In the genomic region with DNA sequence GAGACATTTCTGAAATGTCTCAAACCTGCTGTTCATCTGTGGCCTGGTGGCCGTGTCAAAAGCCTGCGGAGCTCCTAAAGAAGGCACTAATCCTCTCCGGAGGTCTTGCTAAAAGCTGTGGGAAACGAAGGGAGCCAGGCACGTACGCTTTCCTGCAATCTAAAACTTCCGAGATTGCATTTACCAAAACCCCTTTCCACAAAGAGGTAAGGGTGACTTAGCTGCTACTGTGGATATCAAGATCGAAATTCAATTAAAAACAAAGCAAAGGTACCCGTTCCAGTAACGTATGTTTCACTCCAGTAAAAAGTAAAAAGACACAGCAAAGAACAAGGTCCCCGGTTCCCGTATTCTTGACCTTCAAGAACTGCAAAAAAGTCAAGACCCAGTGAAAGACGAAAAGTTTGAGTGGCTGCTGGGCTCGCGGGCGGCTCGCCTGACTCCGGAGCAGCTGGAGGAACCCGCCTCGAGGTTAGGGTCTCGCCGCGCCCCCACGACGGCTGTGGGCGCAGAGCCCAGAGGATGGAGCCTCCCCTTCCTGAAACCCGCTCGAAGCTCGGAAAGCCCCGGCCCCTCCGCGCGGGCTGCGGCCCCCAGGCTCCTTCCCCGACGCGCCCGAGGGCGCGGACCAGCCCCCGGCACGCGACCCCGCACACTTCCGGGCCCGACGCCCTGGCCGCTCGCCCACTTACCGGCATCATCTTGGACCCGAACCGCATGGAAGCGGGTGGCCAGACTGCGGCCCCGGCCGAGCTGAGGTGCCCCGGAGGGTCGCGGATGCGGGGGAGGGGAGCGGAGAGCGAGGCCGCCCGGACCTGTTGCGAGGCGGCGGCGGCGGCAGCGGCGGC, we compare ENCODE assay signal across 8 cellular contexts. TPM values are rescaled to one million over a fixed set of nuclear protein-coding genes. Genes with fewer than 3 reads are reported as not detected.
DNase-seq lines count a peak whose midpoint lies in the region; ATAC-seq and TF ChIP-seq lines count a peak whose summit lies in the region.

No MANE protein-coding gene starts in this region.

- H2AFZ ChIP-seq in GM23338 = peak overlapping the region; percentile 74
- H2AFZ ChIP-seq in MM.1S (ENCODE audit: low read length) = peak overlapping the region; percentile 69

- TF ChIP-seq CTCF in GM23338 (conservative IDR thresholded peaks at IDR 0.05; ENCODE audit: low read depth in 2 of 2) (no peak), MM.1S (IDR thresholded peaks at IDR 0.05; ENCODE audit: low read length) (no peak)

- peaks cover 7% of the 10 kb centered on the region for H3K27me3 Mint-ChIP-seq in GM23338 (ENCODE audit: insufficient read depth, low read depth, poor library complexity)

- H3K27ac ChIP-seq in GM23338 (ENCODE audit: low read depth) (peak overlapping the region; percentile 75), MM.1S (ENCODE audit: low read length) (peak overlapping the region; percentile 47; the same call in 1 of the 2 replicates), caudate nucleus (ENCODE audit: low read depth, low read length) (peak overlapping the region; percentile 86), layer of hippocampus (ENCODE audit: low read depth, low read length) (peak overlapping the region; percentile 98)

- H4K20me1 ChIP-seq in GM23338 (replicated peaks; ENCODE audit: insufficient read depth) (peaks cover 38% of the 10 kb centered on the region), MM.1S (ENCODE audit: insufficient read depth, low read length) (0 out of 2 replicates have a peak, but pooled peaks cover 4% of the 10 kb centered on the region)

- H3K4me1 Mint-ChIP-seq in GM23338 = peaks cover 29% of the 10 kb centered on the region

- in situ Hi-C loops in G401 (cut with HindIII; ENCODE audit: low sequenced_read_pairs) = no loop called here

- no peaks in the 10 kb centered on the region for H3K36me3 Mint-ChIP-seq in GM23338 (ENCODE audit: low read depth)

- DNase-seq in G401 (ENCODE audit: low spot score) (peak; percentile 68), GM23338 (ENCODE audit: low spot score) (peak; percentile 41), MM.1S (peak; percentile 45), UCSD-AML1 (lab: John Stamatoyannopoulos, UW; ENCODE audit: unreplicated experiment) (peak; percentile 75), caudate nucleus (lab: John Stamatoyannopoulos, UW) (peak in 9 of 61 donors; percentile 16 to 81 (median 53))
- DNase-seq in stimulated activated CD4-positive, alpha-beta T cell treated with anti-CD3 and anti-CD28 coated beads, Interleukin-2, amount 100 ng/mL, for 24 hours = peak; percentile 52 to 66

- H3K27me3 ChIP-seq in GM23338 (ENCODE audit: insufficient read depth) (peaks cover 12% of the 10 kb centered on the region), MM.1S (replicated peaks; ENCODE audit: insufficient read depth, low read length) (no peaks in the 10 kb centered on the region), layer of hippocampus (ENCODE audit: control insufficient read depth, insufficient read depth, low read length) (no peaks in the 10 kb centered on the region)

- peaks cover 17% of the 10 kb centered on the region for H3K4me1 ChIP-seq in GM23338 (ENCODE audit: insufficient read depth)
- peaks cover 39% of the 10 kb centered on the region for H3K4me1 ChIP-seq in MM.1S (ENCODE audit: low read length)

- peaks cover 9% of the 10 kb centered on the region for H3F3A ChIP-seq in GM23338 (replicated peaks; ENCODE audit: low read depth)
- peaks cover 24% of the 10 kb centered on the region for H3F3A ChIP-seq in MM.1S (ENCODE audit: insufficient read depth, low read length)

- H3K4me3 ChIP-seq in GM23338 (peak overlapping the region; percentile 86), MM.1S (ENCODE audit: low read length) (peak overlapping the region; percentile 64)

- peak overlapping the region; percentile 93 for H3K4me2 ChIP-seq in GM23338
- H3K4me2 ChIP-seq in MM.1S (ENCODE audit: low read depth, low read length) = peak overlapping the region; percentile 67

- H3K79me2 ChIP-seq in GM23338 (replicated peaks; ENCODE audit: insufficient read depth) = peaks cover 50% of the 10 kb centered on the region
- H3K79me2 ChIP-seq in MM.1S (ENCODE audit: low read length) = peaks cover 52% of the 10 kb centered on the region

- peak overlapping the region; percentile 93 for H3K4me3 Mint-ChIP-seq in GM23338

- H3K9ac ChIP-seq in MM.1S (ENCODE audit: low read length) = peak overlapping the region; percentile 71

- H3K9me2 ChIP-seq in GM23338 (ENCODE audit: insufficient read depth) = no peaks in the 10 kb centered on the region
- no peaks in the 10 kb centered on the region for H3K9me2 ChIP-seq in MM.1S (replicated peaks; ENCODE audit: insufficient read depth, low read length)

- ATAC-seq in GM23338 = peak; percentile 29
- no peak for ATAC-seq in HG02588 (IDR thresholded peaks at IDR 0.05; ENCODE audit: unreplicated experiment)

- no peaks in the 10 kb centered on the region for H3K9me3 Mint-ChIP-seq in GM23338

- H3K27ac Mint-ChIP-seq in GM23338 = peak overlapping the region; percentile 94

- H3K36me3 ChIP-seq in GM23338 (ENCODE audit: insufficient read depth) = no peaks in the 10 kb centered on the region
- H3K36me3 ChIP-seq in MM.1S (replicated peaks; ENCODE audit: insufficient read depth, low read length) = no peaks in the 10 kb centered on the region

- H3K9me3 ChIP-seq in MM.1S (replicated peaks; ENCODE audit: insufficient read depth, low read length) = no peaks in the 10 kb centered on the region

TF ChIP-seq in GM23338, 12 proteins besides CTCF, POLR2A, EP300 and RAD21 (continues in another document):
- TF ChIP-seq NANOG (IDR thresholded peaks at IDR 0.05; ENCODE audit: borderline replicate concordance) = no peak
- TF ChIP-seq STAT1 (IDR thresholded peaks at IDR 0.05; ENCODE audit: unreplicated experiment) = no peak
- TF ChIP-seq, protein P1, sequence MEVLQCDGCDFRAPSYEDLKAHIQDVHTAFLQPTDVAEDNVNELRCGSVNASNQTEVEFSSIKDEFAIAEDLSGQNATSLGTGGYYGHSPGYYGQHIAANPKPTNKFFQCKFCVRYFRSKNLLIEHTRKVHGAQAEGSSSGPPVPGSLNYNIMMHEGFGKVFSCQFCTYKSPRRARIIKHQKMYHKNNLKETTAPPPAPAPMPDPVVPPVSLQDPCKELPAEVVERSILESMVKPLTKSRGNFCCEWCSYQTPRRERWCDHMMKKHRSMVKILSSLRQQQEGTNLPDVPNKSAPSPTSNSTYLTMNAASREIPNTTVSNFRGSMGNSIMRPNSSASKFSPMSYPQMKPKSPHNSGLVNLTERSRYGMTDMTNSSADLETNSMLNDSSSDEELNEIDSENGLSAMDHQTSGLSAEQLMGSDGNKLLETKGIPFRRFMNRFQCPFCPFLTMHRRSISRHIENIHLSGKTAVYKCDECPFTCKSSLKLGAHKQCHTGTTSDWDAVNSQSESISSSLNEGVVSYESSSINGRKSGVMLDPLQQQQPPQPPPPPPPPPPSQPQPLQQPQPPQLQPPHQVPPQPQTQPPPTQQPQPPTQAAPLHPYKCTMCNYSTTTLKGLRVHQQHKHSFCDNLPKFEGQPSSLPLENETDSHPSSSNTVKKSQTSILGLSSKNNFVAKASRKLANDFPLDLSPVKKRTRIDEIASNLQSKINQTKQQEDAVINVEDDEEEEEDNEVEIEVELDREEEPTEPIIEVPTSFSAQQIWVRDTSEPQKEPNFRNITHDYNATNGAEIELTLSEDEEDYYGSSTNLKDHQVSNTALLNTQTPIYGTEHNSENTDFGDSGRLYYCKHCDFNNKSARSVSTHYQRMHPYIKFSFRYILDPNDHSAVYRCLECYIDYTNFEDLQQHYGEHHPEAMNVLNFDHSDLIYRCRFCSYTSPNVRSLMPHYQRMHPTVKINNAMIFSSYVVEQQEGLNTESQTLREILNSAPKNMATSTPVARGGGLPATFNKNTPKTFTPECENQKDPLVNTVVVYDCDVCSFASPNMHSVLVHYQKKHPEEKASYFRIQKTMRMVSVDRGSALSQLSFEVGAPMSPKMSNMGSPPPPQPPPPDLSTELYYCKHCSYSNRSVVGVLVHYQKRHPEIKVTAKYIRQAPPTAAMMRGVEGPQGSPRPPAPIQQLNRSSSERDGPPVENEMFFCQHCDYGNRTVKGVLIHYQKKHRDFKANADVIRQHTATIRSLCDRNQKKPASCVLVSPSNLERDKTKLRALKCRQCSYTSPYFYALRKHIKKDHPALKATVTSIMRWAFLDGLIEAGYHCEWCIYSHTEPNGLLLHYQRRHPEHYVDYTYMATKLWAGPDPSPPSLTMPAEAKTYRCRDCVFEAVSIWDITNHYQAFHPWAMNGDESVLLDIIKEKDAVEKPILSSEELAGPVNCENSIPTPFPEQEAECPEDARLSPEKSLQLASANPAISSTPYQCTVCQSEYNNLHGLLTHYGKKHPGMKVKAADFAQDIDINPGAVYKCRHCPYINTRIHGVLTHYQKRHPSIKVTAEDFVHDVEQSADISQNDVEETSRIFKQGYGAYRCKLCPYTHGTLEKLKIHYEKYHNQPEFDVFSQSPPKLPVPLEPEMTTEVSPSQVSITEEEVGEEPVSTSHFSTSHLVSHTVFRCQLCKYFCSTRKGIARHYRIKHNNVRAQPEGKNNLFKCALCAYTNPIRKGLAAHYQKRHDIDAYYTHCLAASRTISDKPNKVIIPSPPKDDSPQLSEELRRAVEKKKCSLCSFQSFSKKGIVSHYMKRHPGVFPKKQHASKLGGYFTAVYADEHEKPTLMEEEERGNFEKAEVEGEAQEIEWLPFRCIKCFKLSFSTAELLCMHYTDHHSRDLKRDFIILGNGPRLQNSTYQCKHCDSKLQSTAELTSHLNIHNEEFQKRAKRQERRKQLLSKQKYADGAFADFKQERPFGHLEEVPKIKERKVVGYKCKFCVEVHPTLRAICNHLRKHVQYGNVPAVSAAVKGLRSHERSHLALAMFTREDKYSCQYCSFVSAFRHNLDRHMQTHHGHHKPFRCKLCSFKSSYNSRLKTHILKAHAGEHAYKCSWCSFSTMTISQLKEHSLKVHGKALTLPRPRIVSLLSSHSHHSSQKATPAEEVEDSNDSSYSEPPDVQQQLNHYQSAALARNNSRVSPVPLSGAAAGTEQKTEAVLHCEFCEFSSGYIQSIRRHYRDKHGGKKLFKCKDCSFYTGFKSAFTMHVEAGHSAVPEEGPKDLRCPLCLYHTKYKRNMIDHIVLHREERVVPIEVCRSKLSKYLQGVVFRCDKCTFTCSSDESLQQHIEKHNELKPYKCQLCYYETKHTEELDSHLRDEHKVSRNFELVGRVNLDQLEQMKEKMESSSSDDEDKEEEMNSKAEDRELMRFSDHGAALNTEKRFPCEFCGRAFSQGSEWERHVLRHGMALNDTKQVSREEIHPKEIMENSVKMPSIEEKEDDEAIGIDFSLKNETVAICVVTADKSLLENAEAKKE (CRISPR knock-in tag; IDR thresholded peaks at IDR 0.05) = no peak
- TF ChIP-seq POLR2AphosphoS5 (IDR thresholded peaks at IDR 0.05; ENCODE audit: low read depth) = no peak
- no peak for TF ChIP-seq JUNB (IDR thresholded peaks at IDR 0.05; ENCODE audit: unreplicated experiment)
- no peak for TF ChIP-seq EZH2phosphoT487 (IDR thresholded peaks at IDR 0.05; ENCODE audit: unreplicated experiment)
- no peak for TF ChIP-seq EZH2 (IDR thresholded peaks at IDR 0.05; ENCODE audit: low read depth, unreplicated experiment)
- no peak for TF ChIP-seq ZNF331 (CRISPR knock-in tag; IDR thresholded peaks at IDR 0.05; ENCODE audit: low read depth)

RNA-seq across cellular contexts. Expression of a gene that starts 0.6 kb away (rescaled TPM):
- 57.6 and 114 TPM in 2 replicates for total RNA-seq in G401 (2014; rRNA removed; shearing (Covaris generic))
- 32.9 and 33.9 TPM in 2 replicates for total RNA-seq in GM23338 (2014; rRNA removed; shearing (Covaris generic))
- 7.8 and 10.1 TPM in 2 replicates for polyA plus RNA-seq in GM23338 (2016; fragmentation: Nextera tagmentation; extraction: Ambion mirVana)

Comparison
In these comparisons a context has a peak if more than half of its experiments do, and no peak if none do; other contexts are left out.
1. H3K27ac ChIP-seq: peak in every context shown above with its lines; median percentile 98 in layer of hippocampus; 86 in caudate nucleus; 75 in GM23338; 47 in MM.1S.